Comparison of ENCODE assay signal across 11 cellular contexts in genomic region chr3:189573004-189573403, GRCh38. TPM values are rescaled to one million over a fixed set of nuclear protein-coding genes. Genes with fewer than 3 reads are reported as not detected.
A peak's percentile ranks its signal among the peaks of the same experiment; 100 is the strongest.
DNase-seq lines count a peak whose midpoint lies in the region; ATAC-seq and TF ChIP-seq lines count a peak whose summit lies in the region.
"Had no signal": no experiment of that assay in that cellular context is flagged by ENCODE, and none has a peak within 500 bp of the region (broad histone marks: within the 10 kb centered on the region; RNA-seq: fewer than 3 reads in every experiment).

No MANE protein-coding gene starts in this region.

- no peaks in the 10 kb centered on the region for H3K36me3 Mint-ChIP-seq in neural crest cell (ENCODE audit: low read depth)
- H3K36me3 Mint-ChIP-seq: T-cell had no signal

- H3K27me3 Mint-ChIP-seq in neural crest cell (ENCODE audit: low read depth): no peaks in the 10 kb centered on the region
- H3K27me3 Mint-ChIP-seq: naive thymus-derived CD4-positive, alpha-beta T cell; T-cell had no signal

- peak; percentile 37 for ATAC-seq in GM18861 (IDR thresholded peaks at IDR 0.05; ENCODE audit: unreplicated experiment)
- ATAC-seq in GM21619 (IDR thresholded peaks at IDR 0.05; ENCODE audit: unreplicated experiment): peak; percentile 43
- peak; percentile 45 for ATAC-seq in HG03469 (IDR thresholded peaks at IDR 0.05; ENCODE audit: unreplicated experiment)
- ATAC-seq: activated CD8-positive, alpha-beta T cell treated with anti-CD3 and anti-CD28 coated beads, Interleukin-2, amount 10 ng/mL, durations not matched to agents 7 days and 5 days; naive thymus-derived CD4-positive, alpha-beta T cell; T-cell had no signal

- DNase-seq in neural crest cell (ENCODE audit: low read depth, low spot score) (no peak), NCI-H69 (lab: John Stamatoyannopoulos, UW) (no peak), NK-92 (lab: John Stamatoyannopoulos, UW; ENCODE audit: unreplicated experiment) (no peak), NCI-H2081 treated with DMSO at 0.1 percent for 48 hours (lab: John Stamatoyannopoulos, UW) (no peak), amygdala (lab: John Stamatoyannopoulos, UW) (no peak)
- DNase-seq: activated CD8-positive, alpha-beta T cell treated with anti-CD3 and anti-CD28 coated beads, Interleukin-2, amount 10 ng/mL, durations not matched to agents 7 days and 5 days; naive thymus-derived CD4-positive, alpha-beta T cell; T-cell had no signal

- H3K27ac Mint-ChIP-seq in neural crest cell (ENCODE audit: unreplicated experiment): peak overlapping the region; percentile 89
- H3K27ac Mint-ChIP-seq: activated CD8-positive, alpha-beta T cell treated with anti-CD3 and anti-CD28 coated beads, Interleukin-2, amount 10 ng/mL, durations not matched to agents 7 days and 5 days; naive thymus-derived CD4-positive, alpha-beta T cell; T-cell had no signal

- no peaks in the 10 kb centered on the region for H3K9me3 Mint-ChIP-seq in neural crest cell
- H3K9me3 Mint-ChIP-seq: T-cell had no signal

- no peak overlapping the region for H3K4me3 Mint-ChIP-seq in neural crest cell
- H3K4me3 Mint-ChIP-seq: activated CD8-positive, alpha-beta T cell treated with anti-CD3 and anti-CD28 coated beads, Interleukin-2, amount 10 ng/mL, durations not matched to agents 7 days and 5 days; naive thymus-derived CD4-positive, alpha-beta T cell; T-cell had no signal

- no peaks in the 10 kb centered on the region for H3K4me1 Mint-ChIP-seq in neural crest cell

- TF ChIP-seq CTCF in neural crest cell (conservative IDR thresholded peaks at IDR 0.05): no peak

RNA-seq across cellular contexts. Expression of gene TP63, which starts 58.2 kb away (rescaled TPM):
- total RNA-seq in neural crest cell: 0.21 TPM in 1 of 2 replicates, not detected in the other
- total RNA-seq: activated CD8-positive, alpha-beta T cell treated with anti-CD3 and anti-CD28 coated beads, Interleukin-2, amount 10 ng/mL, durations not matched to agents 7 days and 5 days had no signal
